ENCODE assay signal across 8 cellular contexts in the genomic region with DNA sequence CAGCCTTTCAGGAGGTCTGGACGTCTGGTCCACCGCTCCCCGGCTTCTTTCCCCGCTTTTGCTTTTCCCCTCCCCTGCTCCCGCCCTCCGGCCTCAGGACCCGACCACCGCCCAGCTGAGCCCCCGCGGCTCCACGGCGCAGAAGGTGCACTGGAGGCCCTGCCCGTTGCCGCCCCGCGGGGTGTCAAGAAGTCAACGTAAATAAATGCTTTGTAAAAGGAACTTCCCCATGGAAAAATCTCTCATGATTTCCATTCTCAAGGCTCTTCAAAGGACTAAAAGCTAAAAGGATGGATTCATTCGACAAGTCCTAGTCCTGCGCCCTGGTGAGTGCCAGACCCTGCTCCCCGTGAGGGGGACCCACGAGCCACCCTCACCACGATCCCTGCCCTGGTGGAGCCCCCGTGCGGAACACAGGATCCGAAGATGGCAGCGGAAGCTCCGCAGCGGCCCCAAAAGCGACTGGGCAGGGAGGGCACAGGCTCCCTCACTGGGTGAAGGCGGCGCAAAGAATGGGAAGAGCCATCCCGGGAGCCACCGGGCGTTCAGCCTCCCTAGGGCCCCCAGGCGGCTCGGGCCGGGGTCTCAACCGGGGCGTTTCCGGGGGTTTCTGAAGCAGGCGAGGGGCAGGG. TPM values are rescaled to one million over a fixed set of nuclear protein-coding genes. Genes with fewer than 3 reads are reported as not detected.
DNase-seq lines count a peak whose midpoint lies in the region; ATAC-seq and TF ChIP-seq lines count a peak whose summit lies in the region.
"Not testable (repeated sequence)": the region's sequence is repeated elsewhere in the genome, so short reads cannot be mapped to it uniquely, and the experiment has no call there.

No MANE protein-coding gene starts in this region.

- H3K4me1 ChIP-seq in HUES48 (ENCODE audit: control insufficient read depth, insufficient read depth, low read length); endodermal cell (ENCODE audit: control insufficient read depth, insufficient read depth, low read length); iPS-20b (ENCODE audit: insufficient read depth, low read length); neuronal stem cell (ENCODE audit: control insufficient read depth in 2 of 2, insufficient read depth in 1 of 2, low read depth in 1 of 2, low read length in 2 of 2): not testable (repeated sequence)

- H3K18ac ChIP-seq in neuronal stem cell (ENCODE audit: low read length), result not testable (repeated sequence)

- not testable (repeated sequence) for H3K9me3 Mint-ChIP-seq in CD14-positive monocyte; activated naive CD4-positive, alpha-beta T cell treated with anti-CD3 and anti-CD28 coated beads for 36 hours; endodermal cell; stimulated activated effector memory CD8-positive, alpha-beta T cell treated with anti-CD3 and anti-CD28 coated beads, Interleukin-12 subunit alpha, Interleukin-12 subunit beta, amount 100 ng/mL, for 72 hours

- not testable (repeated sequence) for H2BK5ac ChIP-seq in neuronal stem cell (ENCODE audit: low read length)

- ATAC-seq in stimulated activated effector memory CD8-positive, alpha-beta T cell treated with anti-CD3 and anti-CD28 coated beads, Interleukin-12 subunit alpha, Interleukin-12 subunit beta, amount 100 ng/mL, for 72 hours, result not testable (repeated sequence)

- TF ChIP-seq CTCF in CD14-positive monocyte (IDR thresholded peaks at IDR 0.05); WI38 (IDR thresholded peaks at IDR 0.05; ENCODE audit: low read depth, low read length); endodermal cell (conservative IDR thresholded peaks at IDR 0.05): not testable (repeated sequence)

- H3K36me3 ChIP-seq in HUES48 (ENCODE audit: control insufficient read depth, insufficient read depth, low read length); endodermal cell (ENCODE audit: control insufficient read depth, insufficient read depth, low read length); iPS-20b (ENCODE audit: insufficient read depth, low read depth, low read length); neuronal stem cell (replicated peaks in 1 of 2; ENCODE audit: control insufficient read depth in 2 of 2, insufficient read depth in 2 of 2, low read length in 2 of 2): not testable (repeated sequence)

- H3K4me2 ChIP-seq in neuronal stem cell (ENCODE audit: insufficient read depth, low read length, poor library complexity, severe bottlenecking), result peak overlapping the region; percentile 25

- H2AK5ac ChIP-seq in neuronal stem cell (ENCODE audit: low read depth, low read length), result not testable (repeated sequence)

- H3K4me3 ChIP-seq in HUES48 (ENCODE audit: low read depth, low read length) (peak overlapping the region; percentile 58), WI38 (ENCODE audit: low read depth, low read length) (peak overlapping the region; percentile 49), endodermal cell (ENCODE audit: low read length) (peak overlapping the region; percentile 65), iPS-20b (ENCODE audit: low read length) (peak overlapping the region; percentile 63), neuronal stem cell (ENCODE audit: low read length in 2 of 2) (peak overlapping the region; percentile 49 to 74)

- H4K8ac ChIP-seq in neuronal stem cell (ENCODE audit: low read depth, low read length), result not testable (repeated sequence)

- H3K4me1 Mint-ChIP-seq in CD14-positive monocyte; activated naive CD4-positive, alpha-beta T cell treated with anti-CD3 and anti-CD28 coated beads for 36 hours (ENCODE audit: low read depth); endodermal cell: not testable (repeated sequence)
- H3K4me1 Mint-ChIP-seq in stimulated activated effector memory CD8-positive, alpha-beta T cell treated with anti-CD3 and anti-CD28 coated beads, Interleukin-12 subunit alpha, Interleukin-12 subunit beta, amount 100 ng/mL, for 72 hours, result peaks cover 11% of the 10 kb centered on the region

- H3K9ac ChIP-seq in HUES48 (ENCODE audit: low read depth, low read length); endodermal cell (ENCODE audit: extremely low read depth, low read length, poor library complexity, severe bottlenecking); iPS-20b (ENCODE audit: low read depth, low read length); neuronal stem cell (ENCODE audit: low read depth, low read length, poor library complexity): not testable (repeated sequence)

- not testable (repeated sequence) for H3K79me1 ChIP-seq in neuronal stem cell (ENCODE audit: low read depth, low read length)

- H3K4me3 Mint-ChIP-seq in CD14-positive monocyte, result peak overlapping the region; percentile 82 to 92
- peak overlapping the region; percentile 85 for H3K4me3 Mint-ChIP-seq in activated naive CD4-positive, alpha-beta T cell treated with anti-CD3 and anti-CD28 coated beads for 36 hours
- peak overlapping the region; percentile 70 for H3K4me3 Mint-ChIP-seq in endodermal cell
- H3K4me3 Mint-ChIP-seq in stimulated activated effector memory CD8-positive, alpha-beta T cell treated with anti-CD3 and anti-CD28 coated beads, Interleukin-12 subunit alpha, Interleukin-12 subunit beta, amount 100 ng/mL, for 72 hours, result peak overlapping the region; percentile 74

- H3K9me3 ChIP-seq in HUES48 (ENCODE audit: control insufficient read depth, insufficient read depth, low read length); endodermal cell (ENCODE audit: control insufficient read depth, low read length); iPS-20b (ENCODE audit: insufficient read depth, low read depth, low read length); neuronal stem cell (replicated peaks in 1 of 2; ENCODE audit: control insufficient read depth in 2 of 2, insufficient read depth in 1 of 2, low read depth in 1 of 2, low read length in 2 of 2): not testable (repeated sequence)

- H3K27ac ChIP-seq in HUES48 (ENCODE audit: low read depth, low read length); endodermal cell (ENCODE audit: low read depth, low read length); iPS-20b (ENCODE audit: low read length): not testable (repeated sequence)
- peak overlapping the region; percentile 56 for H3K27ac ChIP-seq in neuronal stem cell (replicated peaks; ENCODE audit: low read length)

- H4K91ac ChIP-seq in neuronal stem cell (ENCODE audit: low read depth, low read length, poor library complexity), result not testable (repeated sequence)

- not testable (repeated sequence) for H2BK15ac ChIP-seq in neuronal stem cell (ENCODE audit: low read length)

- intact Hi-C loops in CD14-positive monocyte (cut with micrococcal nuclease); activated naive CD4-positive, alpha-beta T cell treated with anti-CD3 and anti-CD28 coated beads for 36 hours (cut with micrococcal nuclease): not testable (repeated sequence)

- H2BK120ac ChIP-seq in neuronal stem cell (ENCODE audit: low read depth, low read length), result not testable (repeated sequence)

- H3K27me3 Mint-ChIP-seq in CD14-positive monocyte (ENCODE audit: low read depth in 3 of 3); activated naive CD4-positive, alpha-beta T cell treated with anti-CD3 and anti-CD28 coated beads for 36 hours (ENCODE audit: low read depth); endodermal cell (ENCODE audit: insufficient read depth): not testable (repeated sequence)

- H3K23ac ChIP-seq in neuronal stem cell (ENCODE audit: low read depth, low read length, poor library complexity), result not testable (repeated sequence)

- not testable (repeated sequence) for H3K36me3 Mint-ChIP-seq in CD14-positive monocyte; activated naive CD4-positive, alpha-beta T cell treated with anti-CD3 and anti-CD28 coated beads for 36 hours (ENCODE audit: low read depth); endodermal cell (ENCODE audit: low read depth); stimulated activated effector memory CD8-positive, alpha-beta T cell treated with anti-CD3 and anti-CD28 coated beads, Interleukin-12 subunit alpha, Interleukin-12 subunit beta, amount 100 ng/mL, for 72 hours

- not testable (repeated sequence) for H3K27ac Mint-ChIP-seq in CD14-positive monocyte, endodermal cell
- H3K27ac Mint-ChIP-seq in activated naive CD4-positive, alpha-beta T cell treated with anti-CD3 and anti-CD28 coated beads for 36 hours, result peak overlapping the region; percentile 93
- peak overlapping the region; percentile 96 for H3K27ac Mint-ChIP-seq in stimulated activated effector memory CD8-positive, alpha-beta T cell treated with anti-CD3 and anti-CD28 coated beads, Interleukin-12 subunit alpha, Interleukin-12 subunit beta, amount 100 ng/mL, for 72 hours

- not testable (repeated sequence) for H3K27me3 ChIP-seq in HUES48 (ENCODE audit: control insufficient read depth, insufficient read depth, low read length); endodermal cell (ENCODE audit: control insufficient read depth, insufficient read depth, low read length, poor library complexity, severe bottlenecking); iPS-20b (ENCODE audit: insufficient read depth, low read length); neuronal stem cell (ENCODE audit: control insufficient read depth in 3 of 3, insufficient read depth in 3 of 3, low read depth in 1 of 3, low read length in 3 of 3)

- H2BK12ac ChIP-seq in neuronal stem cell (ENCODE audit: low read length), result not testable (repeated sequence)

- H2AFZ ChIP-seq in neuronal stem cell (ENCODE audit: low read length), result peak overlapping the region; percentile 83

- CTCF ChIA-PET in activated naive CD4-positive, alpha-beta T cell treated with anti-CD3 and anti-CD28 coated beads for 36 hours (lab: Charles Lee), result not testable (repeated sequence)

- WGBS in endodermal cell (ENCODE audit: insufficient coverage in 1 of 2, insufficient read length in 1 of 2), 2 experiments, result 0% methylated on average over 11 of the region's 41 CpGs; no CpG with 5 or more reads in 1 of the 2 experiments
- no CpG with 5 or more reads among the region's 41 CpGs for WGBS in neuronal stem cell (ENCODE audit: extremely low coverage in 2 of 2, insufficient read length in 2 of 2, insufficient replicate concordance in 1 of 2), 2 donors

- not testable (repeated sequence) for DNase-seq in CD14-positive monocyte (ENCODE audit: low spot score)
- peak; percentile 53 for DNase-seq in activated naive CD4-positive, alpha-beta T cell treated with anti-CD3 and anti-CD28 coated beads for 36 hours
- DNase-seq in endodermal cell (peak; percentile 35), neuronal stem cell (ENCODE audit: low spot score) (peak; percentile 5)
- DNase-seq in stimulated activated effector memory CD8-positive, alpha-beta T cell treated with anti-CD3 and anti-CD28 coated beads, Interleukin-12 subunit alpha, Interleukin-12 subunit beta, amount 100 ng/mL, for 72 hours (ENCODE audit: low spot score in 2 of 2), result peak in 1 of 2 donors; percentile 68

- not testable (repeated sequence) for H3K4ac ChIP-seq in neuronal stem cell (ENCODE audit: low read length)

- H3K14ac ChIP-seq in neuronal stem cell (ENCODE audit: low read length), result not testable (repeated sequence)

RNA-seq across cellular contexts. Expression of a gene that starts 45.1 kb away (rescaled TPM):
- polyA plus RNA-seq in CD14-positive monocyte, result not detected
- total RNA-seq in activated naive CD4-positive, alpha-beta T cell treated with anti-CD3 and anti-CD28 coated beads for 36 hours, result not detected
- total RNA-seq in endodermal cell, result not detected
- not detected for polyA plus RNA-seq in endodermal cell (2013, experiment 1 of 2)
- polyA plus RNA-seq in endodermal cell (2013, experiment 2 of 2), result not detected
- polyA plus RNA-seq in neuronal stem cell (2013, experiment 1 of 2), result not detected
- polyA plus RNA-seq in neuronal stem cell (2013, experiment 2 of 2), result not detected
